Comparison of ENCODE assay signal across 17 cellular contexts in the genomic region with DNA sequence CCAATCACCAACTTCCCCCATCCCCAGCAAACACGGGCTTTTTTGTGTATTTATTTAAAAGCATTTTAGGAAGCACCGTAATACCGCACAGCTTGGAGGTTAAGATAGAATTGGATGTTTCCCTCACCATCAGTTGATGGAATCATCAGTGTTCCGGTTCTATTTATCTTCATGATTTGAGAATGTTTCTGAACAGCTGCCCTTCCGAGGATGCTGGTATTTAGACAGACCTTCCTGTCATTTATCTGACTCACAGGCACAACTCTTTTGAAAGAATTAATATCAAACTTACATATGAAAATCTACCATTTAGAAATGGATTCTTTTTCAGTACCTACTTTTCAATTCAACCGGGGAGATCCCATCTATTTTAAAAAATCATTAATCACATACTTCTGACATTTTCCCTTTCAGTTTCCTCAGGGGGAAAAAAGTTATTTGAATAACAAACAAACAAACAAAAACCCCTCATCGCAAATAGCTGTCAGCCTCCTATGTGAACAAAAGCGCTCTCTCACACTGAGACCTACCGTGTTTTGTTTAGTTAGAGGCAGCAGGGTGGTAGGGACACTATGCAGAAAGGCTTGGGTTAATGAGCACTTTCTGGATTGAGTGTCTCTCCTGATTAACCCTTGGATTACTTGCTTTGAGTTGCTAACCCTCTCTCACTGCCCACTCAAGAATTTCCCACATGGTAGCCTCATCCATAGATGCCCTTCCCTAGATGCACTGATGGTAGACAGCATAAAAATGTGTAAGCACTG.
DNase-seq lines count a peak whose midpoint lies in the region; ATAC-seq and TF ChIP-seq lines count a peak whose summit lies in the region.
"Had no signal": no experiment of that assay in that cellular context is flagged by ENCODE, and none has a peak within 500 bp of the region (broad histone marks: within the 10 kb centered on the region; RNA-seq: fewer than 3 reads in every experiment).

No MANE protein-coding gene starts in this region.

- H3K27ac ChIP-seq in iPS-20b (ENCODE audit: low read length) (peak overlapping the region; percentile 63), smooth muscle cell (ENCODE audit: low read depth) (no peak overlapping the region), PC-3 (ENCODE audit: low read length) (no peak overlapping the region), esophagus muscularis mucosa (replicated peaks in 1 of 4) (no peak overlapping the region)

- ATAC-seq in PC-3 = no peak
- ATAC-seq: activated CD4-positive, alpha-beta T cell treated with anti-CD3 and anti-CD28 coated beads for 36 hours; stimulated activated naive CD8-positive, alpha-beta T cell treated with anti-CD3 and anti-CD28 coated beads, Interleukin-15, amount 100 ng/mL, for 72 hours had no signal

- no peaks in the 10 kb centered on the region for H3K9me2 ChIP-seq in PC-3 (replicated peaks; ENCODE audit: low read length)

- H4K20me1 ChIP-seq in smooth muscle cell (ENCODE audit: low read depth) = no peaks in the 10 kb centered on the region
- no peaks in the 10 kb centered on the region for H4K20me1 ChIP-seq in PC-3 (ENCODE audit: low read length)

- DNase-seq in NCI-H2081 (lab: John Stamatoyannopoulos, UW) (peak; percentile 14 to 54), NCI-H2081 treated with DMSO at 0.1 percent for 48 hours (lab: John Stamatoyannopoulos, UW) (no peak), NCI-H345 treated with DMSO at 0.1 percent for 48 hours (lab: John Stamatoyannopoulos, UW; ENCODE audit: unreplicated experiment) (peak; percentile 60), smooth muscle cell (lab: John Stamatoyannopoulos, UW; ENCODE audit: unreplicated experiment) (no peak), PC-3 (no peak), esophagus muscularis mucosa (ENCODE audit: extremely low spot score) (no peak), NCI-H1105 (lab: John Stamatoyannopoulos, UW) (no peak)
- DNase-seq: 8988T; activated CD4-positive, alpha-beta T cell treated with anti-CD3 and anti-CD28 coated beads for 36 hours; activated naive CD4-positive, alpha-beta T cell treated with anti-CD3 and anti-CD28 coated beads, Interleukin-2, amount 50 U/mL, for 16 hours; AML-193; DMS79 treated with DMSO at 0.1 percent for 48 hours; NCI-H1930; NCI-H510A treated with DMSO at 0.1 percent for 48 hours; stimulated activated CD4-positive, alpha-beta T cell treated with anti-CD3 and anti-CD28 coated beads, Interleukin-4, amount 100 ng/mL, for 4 hours; stimulated activated naive CD8-positive, alpha-beta T cell treated with anti-CD3 and anti-CD28 coated beads, Interleukin-15, amount 100 ng/mL, for 72 hours had no signal

- no peaks in the 10 kb centered on the region for H3K36me3 ChIP-seq in iPS-20b (ENCODE audit: insufficient read depth, low read depth, low read length)
- H3K36me3 ChIP-seq in smooth muscle cell (ENCODE audit: low read depth) = no peaks in the 10 kb centered on the region
- H3K36me3 ChIP-seq in PC-3 (ENCODE audit: low read depth, low read length) = no peaks in the 10 kb centered on the region
- H3K36me3 ChIP-seq in esophagus muscularis mucosa = no peaks in the 10 kb centered on the region

- no peak for TF ChIP-seq POLR2A in esophagus muscularis mucosa (IDR thresholded peaks at IDR 0.05; ENCODE audit: low read depth)

- H3K9ac ChIP-seq in iPS-20b (ENCODE audit: low read depth, low read length) (peak overlapping the region; percentile 87), smooth muscle cell (ENCODE audit: low read depth) (no peak overlapping the region), PC-3 (ENCODE audit: low read length) (no peak overlapping the region)

- no peaks in the 10 kb centered on the region for H3K79me2 ChIP-seq in smooth muscle cell (ENCODE audit: low read depth)
- no peaks in the 10 kb centered on the region for H3K79me2 ChIP-seq in PC-3 (ENCODE audit: low read length)

- TF ChIP-seq EP300 in esophagus muscularis mucosa (IDR thresholded peaks at IDR 0.05) = no peak

- no peak overlapping the region for H2AFZ ChIP-seq in smooth muscle cell (ENCODE audit: low read depth)
- H2AFZ ChIP-seq in PC-3 (ENCODE audit: low read length) = no peak overlapping the region

- H3K27me3 ChIP-seq in iPS-20b (ENCODE audit: insufficient read depth, low read length) = no peaks in the 10 kb centered on the region
- H3K27me3 ChIP-seq in smooth muscle cell (ENCODE audit: low read depth) = peaks cover 40% of the 10 kb centered on the region
- no peaks in the 10 kb centered on the region for H3K27me3 ChIP-seq in PC-3 (ENCODE audit: low read length)
- H3K27me3 ChIP-seq in esophagus muscularis mucosa = no peaks in the 10 kb centered on the region

- BruUV-seq in PC-3 (replicated peaks; lab: Mats Ljungman, UMichigan) = no TSS peak

- peaks cover 75% of the 10 kb centered on the region for H3K4me1 ChIP-seq in iPS-20b (ENCODE audit: insufficient read depth, low read length)
- H3K4me1 ChIP-seq in smooth muscle cell (ENCODE audit: low read depth) = peaks cover 71% of the 10 kb centered on the region
- no peaks in the 10 kb centered on the region for H3K4me1 ChIP-seq in PC-3 (ENCODE audit: insufficient read depth, low read length)
- peaks cover 7 to 13% (median 11%) of the 10 kb centered on the region in 4 donors for H3K4me1 ChIP-seq in esophagus muscularis mucosa

- intact Hi-C loops in PC-3 (cut with micrococcal nuclease) (no loop called here), esophagus muscularis mucosa (cut with DNase I) (no loop called here)

- TF ChIP-seq CTCF in smooth muscle cell (IDR thresholded peaks at IDR 0.05; ENCODE audit: borderline replicate concordance, insufficient read depth, poor library complexity, severe bottlenecking) = no peak
- TF ChIP-seq CTCF in PC-3 (conservative IDR thresholded peaks at IDR 0.05; ENCODE audit: low read depth, low read length) = no peak
- no peak for TF ChIP-seq CTCF in esophagus muscularis mucosa (IDR thresholded peaks at IDR 0.05)

- H3K4me3 ChIP-seq in iPS-20b (ENCODE audit: low read length) (peak overlapping the region; percentile 53), smooth muscle cell (no peak overlapping the region), PC-3 (ENCODE audit: low read length) (no peak overlapping the region), esophagus muscularis mucosa (no peak overlapping the region)

- CTCF ChIA-PET in PC-3 (lab: Charles Lee) = no interaction called here

- H3F3A ChIP-seq in smooth muscle cell (ENCODE audit: low read depth) (no peaks in the 10 kb centered on the region), PC-3 (ENCODE audit: low read length, unreplicated experiment) (no peaks in the 10 kb centered on the region)

- WGBS in smooth muscle cell (ENCODE audit: low lambda C conversion rate) = 22% methylated on average over 9 of the region's 9 CpGs
- WGBS in esophagus muscularis mucosa = 79% methylated on average over 9 of the region's 9 CpGs

- POLR2A ChIA-PET in PC-3 (lab: Charles Lee; ENCODE audit: unreplicated experiment) = no interaction called here

- peak overlapping the region; percentile 47 for H3K4me2 ChIP-seq in smooth muscle cell
- H3K4me2 ChIP-seq in PC-3 (ENCODE audit: low read length) = no peak overlapping the region

- H3K9me3 ChIP-seq in iPS-20b (ENCODE audit: insufficient read depth, low read depth, low read length) (no peaks in the 10 kb centered on the region), smooth muscle cell (replicated peaks; ENCODE audit: low read depth) (no peaks in the 10 kb centered on the region), PC-3 (ENCODE audit: low read length) (no peaks in the 10 kb centered on the region), esophagus muscularis mucosa (no peaks in the 10 kb centered on the region)

Comparison
In these comparisons a context has a peak if more than half of its experiments do, and no peak if none do; other contexts are left out.
1. DNase-seq: peak in NCI-H2081 (2 of 2) and NCI-H345 treated with DMSO at 0.1 percent for 48 hours (single experiment); none in NCI-H2081 treated with DMSO at 0.1 percent for 48 hours (single experiment), smooth muscle cell (single experiment), PC-3 (single experiment), esophagus muscularis mucosa (single experiment) and NCI-H1105 (single experiment).